ENCODE assay signal across 8 cellular contexts in genomic region chr2:28870146-28870891, GRCh38. TPM values are rescaled to one million over a fixed set of nuclear protein-coding genes. Genes with fewer than 3 reads are reported as not detected.
A peak's percentile ranks its signal among the peaks of the same experiment; 100 is the strongest.
DNase-seq lines count a peak whose midpoint lies in the region; ATAC-seq, FAIRE-seq and TF ChIP-seq lines count a peak whose summit lies in the region.

TRMT61B (minus strand) TSS chr2:28870309; CDS start chr2:28870277, 32 bp downstream.

- no peaks in the 10 kb centered on the region for H4K20me1 ChIP-seq in MM.1S (ENCODE audit: insufficient read depth, low read length)

- H3K4me3 ChIP-seq in MM.1S (ENCODE audit: low read length), result peak within 1 kb of the TSS; percentile 95
- peak within 1 kb of the TSS; percentile 81 for H3K4me3 ChIP-seq in fibroblast of pulmonary artery (replicated peaks; ENCODE audit: low read depth, low read length)

- no peaks in the 10 kb centered on the region for H3K9me3 Mint-ChIP-seq in natural killer cell treated with Interleukin-12 subunit alpha and Interleukin-12 subunit beta and Interleukin-15 and Interleukin-18, amount 100 ng/mL, for 72 hours

- peak within 1 kb of the TSS; percentile 91 for H3K4me2 ChIP-seq in MM.1S (ENCODE audit: low read depth, low read length)

- H3K27me3 Mint-ChIP-seq in natural killer cell treated with Interleukin-12 subunit alpha and Interleukin-12 subunit beta and Interleukin-15 and Interleukin-18, amount 100 ng/mL, for 72 hours, result peaks cover under 1 to 4% of the 10 kb centered on the region in 2 donors

- H3K4me3 Mint-ChIP-seq in natural killer cell treated with Interleukin-12 subunit alpha and Interleukin-12 subunit beta and Interleukin-15 and Interleukin-18, amount 100 ng/mL, for 72 hours, result peak within 1 kb of the TSS; percentile 92

- no peaks in the 10 kb centered on the region for H3K27me3 ChIP-seq in MM.1S (replicated peaks; ENCODE audit: insufficient read depth, low read length)

- H3F3A ChIP-seq in MM.1S (ENCODE audit: insufficient read depth, low read length), result 0 out of 2 replicates have a peak, but pooled peaks cover 4% of the 10 kb centered on the region

- peak within 1 kb of the TSS; percentile 84 for H3K9ac ChIP-seq in MM.1S (ENCODE audit: low read length)

- H3K27ac Mint-ChIP-seq in natural killer cell treated with Interleukin-12 subunit alpha and Interleukin-12 subunit beta and Interleukin-15 and Interleukin-18, amount 100 ng/mL, for 72 hours, result peak within 1 kb of the TSS; percentile 79 to 99

- peaks cover 10% of the 10 kb centered on the region for H3K4me1 ChIP-seq in MM.1S (ENCODE audit: low read length)

- H3K9me3 ChIP-seq in MM.1S (replicated peaks; ENCODE audit: insufficient read depth, low read length), result no peaks in the 10 kb centered on the region

- ATAC-seq in natural killer cell treated with Interleukin-12 subunit alpha and Interleukin-12 subunit beta and Interleukin-15 and Interleukin-18, amount 100 ng/mL, for 72 hours, result peak; percentile 99

- FAIRE-seq in G401.6 (lab: Jason Lieb, UNC), result peak; percentile 72

- H3K36me3 ChIP-seq in MM.1S (replicated peaks; ENCODE audit: insufficient read depth, low read length), result 0 out of 2 replicates have a peak, but pooled peaks cover 3% of the 10 kb centered on the region

- H3K4me1 Mint-ChIP-seq in natural killer cell treated with Interleukin-12 subunit alpha and Interleukin-12 subunit beta and Interleukin-15 and Interleukin-18, amount 100 ng/mL, for 72 hours (ENCODE audit: low read depth in 2 of 2), result peaks cover 21 to 23% of the 10 kb centered on the region in 2 donors

- H2AFZ ChIP-seq in MM.1S (ENCODE audit: low read length), result peak within 1 kb of the TSS; percentile 99

- TF ChIP-seq CTCF in MM.1S (IDR thresholded peaks at IDR 0.05; ENCODE audit: low read length) (no peak), fibroblast of pulmonary artery (IDR thresholded peaks at IDR 0.05; ENCODE audit: low read length, missing control alignments) (no peak)

- DNase-seq in HCEC 1CT (peak; percentile 91), MM.1S (peak; percentile 98), SHP77 treated with DMSO at 0.1 percent for 48 hours (lab: John Stamatoyannopoulos, UW) (peak; percentile 78), fibroblast of pulmonary artery (ENCODE audit: low read depth) (peak; percentile 96)
- peak; percentile 94 for DNase-seq in activated effector memory CD4-positive, alpha-beta T cell treated with Interleukin-2 at 50 U/mL for 16 hours
- peak; percentile 99 for DNase-seq in natural killer cell treated with Interleukin-12 subunit alpha and Interleukin-12 subunit beta and Interleukin-15 and Interleukin-18, amount 100 ng/mL, for 72 hours (ENCODE audit: low spot score)
- peak; percentile 95 for DNase-seq in stimulated activated naive CD4-positive, alpha-beta T cell treated with Interleukin-2 at 50 U/mL for 16 hours (lab: John Stamatoyannopoulos, UW)

- H3K27ac ChIP-seq in MM.1S (ENCODE audit: low read length), result peak within 1 kb of the TSS; percentile 63

- H3K9me2 ChIP-seq in MM.1S (replicated peaks; ENCODE audit: insufficient read depth, low read length), result no peaks in the 10 kb centered on the region

- peaks cover 1% of the 10 kb centered on the region for H3K36me3 Mint-ChIP-seq in natural killer cell treated with Interleukin-12 subunit alpha and Interleukin-12 subunit beta and Interleukin-15 and Interleukin-18, amount 100 ng/mL, for 72 hours

- H3K79me2 ChIP-seq in MM.1S (ENCODE audit: low read length), result peaks cover 40% of the 10 kb centered on the region

RNA-seq across cellular contexts. Expression of gene TRMT61B, which starts in this region (rescaled TPM):
- 10 to 100 TPM; 15.7 to 22.3 TPM for total RNA-seq in natural killer cell treated with Interleukin-12 subunit alpha and Interleukin-12 subunit beta and Interleukin-15 and Interleukin-18, amount 100 ng/mL, for 72 hours

Comparison
In these comparisons a context has a peak if more than half of its experiments do, and no peak if none do; other contexts are left out.
1. Peak in every context shown above with its lines: DNase-seq, ATAC-seq, H3K4me3 ChIP-seq and H3K27ac ChIP-seq.